9 cellular contexts compared by ENCODE assay signal in genomic region chr18:79404567-79404910, GRCh38. TPM values are rescaled to one million over a fixed set of nuclear protein-coding genes. Genes with fewer than 3 reads are reported as not detected.
DNase-seq lines count a peak whose midpoint lies in the region; ATAC-seq and TF ChIP-seq lines count a peak whose summit lies in the region.
"Had no signal": no experiment of that assay in that cellular context is flagged by ENCODE, and none has a peak within 500 bp of the region (broad histone marks: within the 10 kb centered on the region; RNA-seq: fewer than 3 reads in every experiment).

No MANE protein-coding gene starts in this region.

- peak overlapping the region; percentile 72 for H3K4me3 Mint-ChIP-seq in CD8-positive, alpha-beta T cell
- H3K4me3 Mint-ChIP-seq in brain: peak overlapping the region in 1 of 5 experiments; percentile 51

- H3K9ac ChIP-seq in PC-3 (ENCODE audit: low read length): peak overlapping the region; percentile 22; the same call in 1 of the 2 replicates

- H3K79me2 ChIP-seq in PC-3 (ENCODE audit: low read length): peaks cover 10% of the 10 kb centered on the region

- POLR2A ChIA-PET in CD8-positive, alpha-beta T cell (lab: Charles Lee): interaction anchor here (0.6 to 1.3 kb wide), 2 partner anchors 9 to 116 kb away, joined by 3 to 4 read pairs; partner anchors contain the start of gene NFATC1
- POLR2A ChIA-PET in PC-3 (lab: Charles Lee; ENCODE audit: unreplicated experiment): no interaction called here

- no peak for ATAC-seq in CD8-positive, alpha-beta T cell
- ATAC-seq in PC-3 (peak; percentile 43), psoas muscle (peak; percentile 68 to 76 (median 71)), HG03342 (IDR thresholded peaks at IDR 0.05; ENCODE audit: unreplicated experiment) (no peak), HG02938 (IDR thresholded peaks at IDR 0.05; ENCODE audit: unreplicated experiment) (no peak), GM21367 (IDR thresholded peaks at IDR 0.05; ENCODE audit: unreplicated experiment) (no peak)

- peak overlapping the region; percentile 62 for H2AFZ ChIP-seq in PC-3 (ENCODE audit: low read length)

- TF ChIP-seq CTCF in CD8-positive, alpha-beta T cell (IDR thresholded peaks at IDR 0.05): no peak
- TF ChIP-seq CTCF in PC-3 (conservative IDR thresholded peaks at IDR 0.05; ENCODE audit: low read depth, low read length) (no peak), brain (conservative IDR thresholded peaks at IDR 0.05) (no peak), psoas muscle (IDR thresholded peaks at IDR 0.05) (no peak)

- BruUV-seq in PC-3 (replicated peaks; lab: Mats Ljungman, UMichigan): no TSS peak

- peaks cover 60% of the 10 kb centered on the region for H3K4me1 ChIP-seq in CD8-positive, alpha-beta T cell (ENCODE audit: insufficient read depth, low read length)
- H3K4me1 ChIP-seq in PC-3 (ENCODE audit: insufficient read depth, low read length): peaks cover 28% of the 10 kb centered on the region
- H3K4me1 ChIP-seq in psoas muscle: peaks cover 52% of the 10 kb centered on the region

- WGBS in psoas muscle, 3 donors: 26 to 41% (median 30%) methylated on average over 12 of the region's 12 CpGs

- peak overlapping the region; percentile 86 for H3K27ac ChIP-seq in CD8-positive, alpha-beta T cell (ENCODE audit: low read depth, low read length)
- H3K27ac ChIP-seq in PC-3 (ENCODE audit: low read length) (peak overlapping the region; percentile 48), psoas muscle (peak overlapping the region; percentile 94)
- H3K27ac ChIP-seq: SJSA1 had no signal

- no peaks in the 10 kb centered on the region for H3K9me3 ChIP-seq in CD8-positive, alpha-beta T cell (ENCODE audit: low read length)
- H3K9me3 ChIP-seq in PC-3 (ENCODE audit: low read length) (no peaks in the 10 kb centered on the region), psoas muscle (no peaks in the 10 kb centered on the region)
- H3K9me3 ChIP-seq: SJSA1 had no signal

- H3K36me3 ChIP-seq in CD8-positive, alpha-beta T cell (ENCODE audit: insufficient read depth, low read length): no peaks in the 10 kb centered on the region
- H3K36me3 ChIP-seq in PC-3 (ENCODE audit: low read depth, low read length): no peaks in the 10 kb centered on the region
- H3K36me3 ChIP-seq in psoas muscle (ENCODE audit: insufficient read depth in 1 of 2, low read depth in 1 of 2): no peaks in the 10 kb centered on the region
- H3K36me3 ChIP-seq: SJSA1 had no signal

- CTCF ChIA-PET in CD8-positive, alpha-beta T cell (lab: Charles Lee): interaction anchor here (7.9 kb wide), 1 partner anchor 25 kb away, joined by 51 read pairs; no protein-coding TSS in a partner anchor
- CTCF ChIA-PET in PC-3 (lab: Charles Lee): no interaction called here

- H4K20me1 ChIP-seq in PC-3 (ENCODE audit: low read length): no peaks in the 10 kb centered on the region

- peak overlapping the region; percentile 94 for H3K27ac Mint-ChIP-seq in CD8-positive, alpha-beta T cell
- peak overlapping the region in 4 of 5 experiments; percentile 27 to 77 (median 64) for H3K27ac Mint-ChIP-seq in brain

- intact Hi-C loops in CD8-positive, alpha-beta T cell (cut with DNase I, micrococcal nuclease): loop anchor here (2.0 to 10.0 kb wide), 3 partner anchors 118 to 628 kb away; partner anchors contain the start of genes ATP9B (in 1 of the 2) and RBFA (in 1 of the 2)
- intact Hi-C loops in PC-3 (cut with micrococcal nuclease): loop anchor here (5.0 kb wide), 1 partner anchor 103 kb away; no protein-coding TSS in a partner anchor
- intact Hi-C loops in psoas muscle (cut with DNase I): loop anchor here (2.0 to 5.0 kb wide), 2 partner anchors 34 to 103 kb away; no protein-coding TSS in a partner anchor

- DNase-seq in CD8-positive, alpha-beta T cell: no peak
- DNase-seq in PC-3 (peak; percentile 33), psoas muscle (peak in 1 of 2 donors; percentile 76), ecto neural progenitor cell (ENCODE audit: low spot score) (no peak)

- peaks cover 16% of the 10 kb centered on the region for H3K36me3 Mint-ChIP-seq in CD8-positive, alpha-beta T cell
- H3K36me3 Mint-ChIP-seq in brain: no peaks in the 10 kb centered on the region

- peaks cover 57% of the 10 kb centered on the region for H3K4me1 Mint-ChIP-seq in CD8-positive, alpha-beta T cell (ENCODE audit: low read depth)
- peaks cover 45% of the 10 kb centered on the region for H3K4me1 Mint-ChIP-seq in brain

- H3K4me3 ChIP-seq in CD8-positive, alpha-beta T cell (ENCODE audit: low read depth, low read length): no peak overlapping the region
- H3K4me3 ChIP-seq in PC-3 (ENCODE audit: low read length): peak overlapping the region; percentile 55
- H3K4me3 ChIP-seq in psoas muscle: peak overlapping the region; percentile 42
- H3K4me3 ChIP-seq: SJSA1 had no signal

- H3K9me2 ChIP-seq in PC-3 (replicated peaks; ENCODE audit: low read length): no peaks in the 10 kb centered on the region

- H3K9me3 Mint-ChIP-seq in CD8-positive, alpha-beta T cell: no peaks in the 10 kb centered on the region
- peaks cover 0 to 7% (median 0%) of the 10 kb centered on the region in 5 experiments for H3K9me3 Mint-ChIP-seq in brain

- H3K27me3 ChIP-seq in CD8-positive, alpha-beta T cell (ENCODE audit: insufficient read depth, low read length): no peaks in the 10 kb centered on the region
- H3K27me3 ChIP-seq in PC-3 (ENCODE audit: low read length) (no peaks in the 10 kb centered on the region), psoas muscle (ENCODE audit: insufficient read depth in 3 of 3, low read length in 2 of 3) (no peaks in the 10 kb centered on the region)
- H3K27me3 ChIP-seq: SJSA1 had no signal

- H3F3A ChIP-seq in PC-3 (ENCODE audit: low read length, unreplicated experiment): no peaks in the 10 kb centered on the region

- no peaks in the 10 kb centered on the region for H3K27me3 Mint-ChIP-seq in CD8-positive, alpha-beta T cell (ENCODE audit: low read depth)
- H3K27me3 Mint-ChIP-seq in brain: peaks cover 20% of the 10 kb centered on the region

- H3K4me2 ChIP-seq in PC-3 (ENCODE audit: low read length): peak overlapping the region; percentile 80

RNA-seq across cellular contexts. Expression of gene NFATC1, which starts 8.8 kb away (rescaled TPM):
- total RNA-seq in CD8-positive, alpha-beta T cell: 10 to 100 TPM; 91.1 to 93.7 TPM
- total RNA-seq in PC-3 (2014; rRNA removed): 5.9 and 9.8 TPM in 2 replicates
- polyA plus RNA-seq in brain (ENCODE audit: insufficient read depth, low read depth, low replicate concordance): 5.5 TPM
- 10 to 100 TPM; 21.0 to 28.7 (median 24.2) TPM for total RNA-seq in psoas muscle
- polyA plus RNA-seq in psoas muscle: 10 to 100 TPM in 2 of 3 donors, 1 to 10 TPM in 1; 3.0 to 20.8 (median 15.4) TPM

Comparison
In these comparisons a context has a peak if more than half of its experiments do, and no peak if none do; other contexts are left out.
1. ATAC-seq: peak in PC-3 (single experiment) and psoas muscle (4 of 4); none in CD8-positive, alpha-beta T cell (single experiment), HG03342 (single experiment), HG02938 (single experiment) and GM21367 (single experiment).
2. Peak in every context shown above with its lines, with median percentiles within 50 percentile points of each other: H3K27ac ChIP-seq.